8 cellular contexts compared by ENCODE assay signal in genomic region chr19:43782689-43783231, GRCh38. TPM values are rescaled to one million over a fixed set of nuclear protein-coding genes. Genes with fewer than 3 reads are reported as not detected.
DNase-seq lines count a peak whose midpoint lies in the region; ATAC-seq and TF ChIP-seq lines count a peak whose summit lies in the region.
"Had no signal": no experiment of that assay in that cellular context is flagged by ENCODE, and none has a peak within 500 bp of the region (broad histone marks: within the 10 kb centered on the region; RNA-seq: fewer than 3 reads in every experiment).

No MANE protein-coding gene starts in this region.

- CTCF ChIA-PET in Calu3 (lab: Charles Lee): interaction anchor here (2.1 kb wide), 1 partner anchor 16 kb away, joined by 5 read pairs; no protein-coding TSS in a partner anchor
- CTCF ChIA-PET in activated CD4-positive, alpha-beta memory T cell treated with anti-CD3 and anti-CD28 coated beads, Interleukin-2, amount 10 ng/mL, durations not matched to agents 7 days and 5 days (lab: Charles Lee): interaction anchor here (8.6 kb wide), 1 partner anchor 16 kb away, joined by 124 read pairs; no protein-coding TSS in a partner anchor

- POLR2A ChIA-PET in activated CD4-positive, alpha-beta memory T cell treated with anti-CD3 and anti-CD28 coated beads, Interleukin-2, amount 10 ng/mL, durations not matched to agents 7 days and 5 days (lab: Charles Lee): interaction anchor here (9.4 kb wide), 1 partner anchor 15 kb away, joined by 152 read pairs; no protein-coding TSS in a partner anchor

- no peak for TF ChIP-seq CTCF in Calu3 (IDR thresholded peaks at IDR 0.05; ENCODE audit: unreplicated experiment)

- peak overlapping the region; percentile 61 for H3K27ac Mint-ChIP-seq in Calu3 (ENCODE audit: unreplicated experiment)
- peak overlapping the region; percentile 92 for H3K27ac Mint-ChIP-seq in activated CD4-positive, alpha-beta memory T cell treated with anti-CD3 and anti-CD28 coated beads, Interleukin-2, amount 10 ng/mL, durations not matched to agents 7 days and 5 days
- peak overlapping the region; percentile 94 for H3K27ac Mint-ChIP-seq in memory B cell

- DNase-seq in Calu3 (peak; percentile 49), memory B cell (ENCODE audit: low spot score in 2 of 2) (peak; percentile 64 to 75), HuH-7 (ENCODE audit: low spot score) (no peak), iPS-NIHi11 (ENCODE audit: low spot score) (no peak)
- no peak for DNase-seq in activated CD4-positive, alpha-beta memory T cell treated with anti-CD3 and anti-CD28 coated beads, Interleukin-2, amount 10 ng/mL, durations not matched to agents 7 days and 5 days
- DNase-seq: NCI-H510A treated with DMSO at 0.1 percent for 48 hours had no signal

- H3K36me3 Mint-ChIP-seq in Calu3 (ENCODE audit: insufficient read depth, unreplicated experiment) (peaks cover 56% of the 10 kb centered on the region), memory B cell (peaks cover 6% of the 10 kb centered on the region)
- peaks cover 24% of the 10 kb centered on the region for H3K36me3 Mint-ChIP-seq in activated CD4-positive, alpha-beta memory T cell treated with anti-CD3 and anti-CD28 coated beads, Interleukin-2, amount 10 ng/mL, durations not matched to agents 7 days and 5 days (ENCODE audit: low read depth)

- H3K4me1 Mint-ChIP-seq in Calu3 (ENCODE audit: low read depth, unreplicated experiment) (peaks cover 77% of the 10 kb centered on the region), memory B cell (peaks cover 52% of the 10 kb centered on the region)
- peaks cover 69% of the 10 kb centered on the region for H3K4me1 Mint-ChIP-seq in activated CD4-positive, alpha-beta memory T cell treated with anti-CD3 and anti-CD28 coated beads, Interleukin-2, amount 10 ng/mL, durations not matched to agents 7 days and 5 days

- intact Hi-C loops in Calu3 (cut with micrococcal nuclease; ENCODE audit: unreplicated experiment): no loop called here

- no peaks in the 10 kb centered on the region for H3K27me3 Mint-ChIP-seq in Calu3 (ENCODE audit: unreplicated experiment)
- no peaks in the 10 kb centered on the region for H3K27me3 Mint-ChIP-seq in activated CD4-positive, alpha-beta memory T cell treated with anti-CD3 and anti-CD28 coated beads, Interleukin-2, amount 10 ng/mL, durations not matched to agents 7 days and 5 days
- no peaks in the 10 kb centered on the region for H3K27me3 Mint-ChIP-seq in memory B cell

- ATAC-seq in HG02885 (IDR thresholded peaks at IDR 0.05; ENCODE audit: poor library complexity, unreplicated experiment) (peak; percentile 41), memory B cell (ENCODE audit: low read depth) (peak; percentile 70)
- ATAC-seq in activated CD4-positive, CD25-positive, alpha-beta regulatory T cell treated with anti-CD3 and anti-CD28 coated beads, Interleukin-2, amount 50 U/mL, for 24 hours: no peak

- H3K9me3 Mint-ChIP-seq in Calu3 (ENCODE audit: low read depth, unreplicated experiment) (peaks cover 2% of the 10 kb centered on the region), memory B cell (no peaks in the 10 kb centered on the region)
- no peaks in the 10 kb centered on the region for H3K9me3 Mint-ChIP-seq in activated CD4-positive, alpha-beta memory T cell treated with anti-CD3 and anti-CD28 coated beads, Interleukin-2, amount 10 ng/mL, durations not matched to agents 7 days and 5 days

- no TSS peak for BruUV-seq in Calu3 (replicated peaks; lab: Mats Ljungman, UMichigan)

- H3K4me3 Mint-ChIP-seq in Calu3 (ENCODE audit: low read depth, unreplicated experiment) (peak overlapping the region; percentile 10), memory B cell (peak overlapping the region; percentile 96)
- peak overlapping the region; percentile 72 for H3K4me3 Mint-ChIP-seq in activated CD4-positive, alpha-beta memory T cell treated with anti-CD3 and anti-CD28 coated beads, Interleukin-2, amount 10 ng/mL, durations not matched to agents 7 days and 5 days

RNA-seq across cellular contexts. Expression of gene KCNN4, which starts 2.0 kb away (rescaled TPM):
- total RNA-seq in Calu3 (2022): 147 and 152 TPM in 2 replicates
- total RNA-seq in activated CD4-positive, alpha-beta memory T cell treated with anti-CD3 and anti-CD28 coated beads, Interleukin-2, amount 10 ng/mL, durations not matched to agents 7 days and 5 days: 10 to 100 TPM; 71.7 to 72.3 TPM

RNA-seq across cellular contexts. Expression of gene LYPD5, which starts 19.5 kb away (rescaled TPM):
- 5.0 and 6.4 TPM in 2 replicates for total RNA-seq in Calu3 (2022)
- total RNA-seq in activated CD4-positive, alpha-beta memory T cell treated with anti-CD3 and anti-CD28 coated beads, Interleukin-2, amount 10 ng/mL, durations not matched to agents 7 days and 5 days: under 1 TPM; 0.70 to 0.71 TPM

RNA-seq across cellular contexts. Expression of gene SMG9, which starts 28.0 kb away (rescaled TPM):
- 69.1 and 85.5 TPM in 2 replicates for total RNA-seq in Calu3 (2022)
- 10 to 100 TPM; 58.1 to 64.6 TPM for total RNA-seq in activated CD4-positive, alpha-beta memory T cell treated with anti-CD3 and anti-CD28 coated beads, Interleukin-2, amount 10 ng/mL, durations not matched to agents 7 days and 5 days

RNA-seq across cellular contexts. Expression of gene ZNF283, which starts 44.4 kb away (rescaled TPM):
- total RNA-seq in Calu3 (2022): 12.9 and 13.9 TPM in 2 replicates
- total RNA-seq in activated CD4-positive, alpha-beta memory T cell treated with anti-CD3 and anti-CD28 coated beads, Interleukin-2, amount 10 ng/mL, durations not matched to agents 7 days and 5 days: 1 to 10 TPM; 6.5 to 6.8 TPM

Comparison
In these comparisons a context has a peak if more than half of its experiments do, and no peak if none do; other contexts are left out.
1. DNase-seq: peak in Calu3 (single experiment) and memory B cell (2 of 2); none in activated CD4-positive, alpha-beta memory T cell treated with anti-CD3 and anti-CD28 coated beads, Interleukin-2, amount 10 ng/mL, durations not matched to agents 7 days and 5 days (single experiment), HuH-7 (single experiment) and iPS-NIHi11 (single experiment).
2. H3K4me3 Mint-ChIP-seq: peak in every context shown above with its lines; median percentile 96 in memory B cell; 72 in activated CD4-positive, alpha-beta memory T cell treated with anti-CD3 and anti-CD28 coated beads, Interleukin-2, amount 10 ng/mL, durations not matched to agents 7 days and 5 days; 10 in Calu3.
3. ATAC-seq: peak in HG02885 (single experiment) and memory B cell (single experiment); none in activated CD4-positive, CD25-positive, alpha-beta regulatory T cell treated with anti-CD3 and anti-CD28 coated beads, Interleukin-2, amount 50 U/mL, for 24 hours (0 of 2).
4. Peak in every context shown above with its lines, with median percentiles within 50 percentile points of each other: H3K27ac Mint-ChIP-seq.